In genomic region chr6:136173519-136174507, GRCh38 we compare ENCODE assay signal across 1 cellular context.
A peak's percentile ranks its signal among the peaks of the same experiment; 100 is the strongest.
TF ChIP-seq lines count a peak whose summit lies in the region.

No MANE protein-coding gene starts in this region.

TF ChIP-seq in HEK293, 187 proteins besides CTCF, POLR2A, EP300 and RAD21 (continued from another document):
- TF ChIP-seq ZBTB11 (tag by site-specific recombination; conservative IDR thresholded peaks at IDR 0.05; ENCODE audit: low read depth): no peak
- no peak for TF ChIP-seq ZNF48 (tag by site-specific recombination; IDR thresholded peaks at IDR 0.05)
- peak; percentile 90; the same call in 1 of the 2 replicates for TF ChIP-seq TRIM28 (IDR thresholded peaks at IDR 0.05; ENCODE audit: borderline replicate concordance, low read length)
- no peak for TF ChIP-seq BCL11A (tag by site-specific recombination; IDR thresholded peaks at IDR 0.05; ENCODE audit: low read depth)
TF ChIP-seq in HEK293: peak in this region for 3.
